8 cellular contexts compared by ENCODE assay signal in the genomic region with DNA sequence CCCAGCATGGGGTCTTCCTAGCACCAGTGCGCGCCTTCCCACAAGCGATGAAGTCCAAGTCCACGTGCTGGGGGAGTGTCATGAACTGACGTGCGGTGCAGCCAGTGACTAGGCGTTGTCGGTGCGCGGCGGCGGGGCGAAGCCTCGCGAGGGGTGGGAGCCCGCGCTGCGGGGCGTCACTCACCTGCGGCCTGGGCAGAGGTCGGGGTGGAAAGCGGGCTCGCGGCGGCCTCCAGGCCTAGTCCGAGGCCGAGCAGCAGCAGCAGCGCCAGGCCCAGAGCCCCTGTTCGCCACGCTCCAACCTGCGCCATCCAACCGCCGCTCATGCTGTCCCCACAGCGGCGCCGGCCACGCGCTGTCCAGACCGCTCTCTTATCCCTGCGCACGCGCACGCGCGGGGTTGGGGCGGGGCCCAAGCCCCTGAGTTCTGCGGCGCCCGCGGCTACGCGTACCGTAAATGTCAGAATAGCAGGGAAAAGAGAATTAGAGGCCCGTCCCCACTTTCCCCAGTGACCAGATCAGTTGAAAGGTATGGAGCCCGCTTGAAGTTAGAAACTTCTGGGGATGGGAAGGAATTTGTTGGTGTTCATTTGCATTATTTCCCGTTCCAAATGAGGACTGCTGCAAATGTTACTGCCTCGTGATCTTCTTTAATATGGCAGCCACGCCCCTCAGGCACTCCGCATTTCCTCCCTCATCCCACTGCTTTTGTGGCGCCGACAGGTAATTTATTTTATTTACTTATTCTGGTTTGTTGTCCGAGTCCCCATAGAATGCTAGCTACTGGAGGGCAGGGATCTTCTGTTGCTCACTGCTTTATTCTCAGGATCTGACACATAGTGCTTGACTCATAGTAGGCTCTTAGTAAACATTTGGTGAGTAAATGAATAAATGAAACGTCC.
DNase-seq lines count a peak whose midpoint lies in the region; ATAC-seq and FAIRE-seq lines count a peak whose summit lies in the region.

A gene (minus strand): TSS at position 394 of the 902 bp plus-strand sequence. CDS start 68 bp downstream, at position 326.

- ATAC-seq in GM18861 (IDR thresholded peaks at IDR 0.05; ENCODE audit: unreplicated experiment), result peak; percentile 72
- ATAC-seq in HG03108 (IDR thresholded peaks at IDR 0.05; ENCODE audit: unreplicated experiment), result peak; percentile 77

- FAIRE-seq in A204.1 (lab: Jason Lieb, UNC), result peak; percentile 9

- peak; percentile 85 for DNase-seq in NCI-H2227 treated with DMSO at 0.1 percent for 48 hours (lab: John Stamatoyannopoulos, UW)
- peak; percentile 75 to 82 (median 78) for DNase-seq in activated CD4-positive, CD25-positive, alpha-beta regulatory T cell (lab: John Stamatoyannopoulos, UW)
- DNase-seq in central memory CD4-positive, alpha-beta T cell, result peak; percentile 87
- peak; percentile 93 for DNase-seq in islet precursor cell
- peak; percentile 74 to 81 for DNase-seq in stimulated activated CD4-positive, alpha-beta T cell treated with anti-CD3 and anti-CD28 coated beads, Interleukin-12 subunit alpha, Interleukin-12 subunit beta, amount 100 ng/mL, for 24 hours (ENCODE audit: low read depth in 2 of 2)

Comparison
In these comparisons a context has a peak if more than half of its experiments do, and no peak if none do; other contexts are left out.
1. Peak in every context shown above with its lines: DNase-seq and ATAC-seq.